Comparison of ENCODE assay signal across 10 cellular contexts in the genomic region with DNA sequence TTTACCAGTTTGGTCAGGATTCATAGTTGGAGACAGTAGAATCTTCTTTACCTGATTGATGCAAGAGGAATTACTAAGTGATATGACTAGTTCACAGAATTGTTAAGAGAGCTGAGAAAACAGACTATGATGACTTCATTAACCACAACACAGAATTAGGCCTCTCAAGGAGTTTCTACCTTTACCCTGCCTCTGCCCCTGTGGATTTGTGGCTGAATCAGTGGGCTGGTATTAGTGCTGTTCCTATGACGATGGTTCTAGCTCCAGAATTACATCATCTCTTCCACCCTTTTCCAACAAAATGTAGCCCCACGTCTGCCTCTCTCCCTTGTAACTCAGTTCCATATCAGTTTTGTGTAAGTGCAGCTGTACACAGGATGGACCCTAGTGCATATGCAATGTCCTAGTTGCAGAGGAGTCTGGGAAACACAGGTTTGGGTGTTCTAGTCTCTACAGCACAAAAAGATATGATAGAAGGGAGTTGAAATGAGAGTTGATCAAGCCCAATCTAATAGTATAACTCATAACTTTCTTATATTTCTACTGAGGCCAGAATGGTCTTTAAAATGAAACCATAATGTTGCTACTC.
A peak's percentile ranks its signal among the peaks of the same experiment; 100 is the strongest.
DNase-seq lines count a peak whose midpoint lies in the region; ATAC-seq and TF ChIP-seq lines count a peak whose summit lies in the region.
"Had no signal": no experiment of that assay in that cellular context is flagged by ENCODE, and none has a peak within 500 bp of the region (broad histone marks: within the 10 kb centered on the region; RNA-seq: fewer than 3 reads in every experiment).

No MANE protein-coding gene starts in this region.

- 74 to 78% methylated on average over 2 of the region's 2 CpGs for WGBS in heart right ventricle, 2 donors

- H3K27me3 ChIP-seq in heart right ventricle, result no peaks in the 10 kb centered on the region

- no peak for TF ChIP-seq CTCF in heart right ventricle (IDR thresholded peaks at IDR 0.05)

- peak; percentile 69 for ATAC-seq in GM18867 (IDR thresholded peaks at IDR 0.05; ENCODE audit: unreplicated experiment)
- ATAC-seq in GM21723 (IDR thresholded peaks at IDR 0.05; ENCODE audit: unreplicated experiment), result peak; percentile 87
- ATAC-seq in heart right ventricle, result no peak

- H3K4me3 ChIP-seq in heart right ventricle, result no peak overlapping the region

- H3K36me3 ChIP-seq in heart right ventricle, result no peaks in the 10 kb centered on the region

- intact Hi-C loops in heart right ventricle (cut with DNase I), result loop anchor here in 1 of 10 donors (5.0 kb wide), 1 partner anchor 55 kb away; no protein-coding TSS in a partner anchor

- peak; percentile 31 for DNase-seq in HS-5 (ENCODE audit: low read depth)
- DNase-seq in iris pigment epithelial cell (ENCODE audit: low read depth), result peak; percentile 34
- no peak for DNase-seq in heart right ventricle
- DNase-seq in NCI-H1694 (lab: John Stamatoyannopoulos, UW), result no peak
- DNase-seq in NCI-H1694 treated with DMSO at 0.1 percent for 48 hours (lab: John Stamatoyannopoulos, UW), result no peak
- DNase-seq: activated CD4-positive, alpha-beta T cell treated with anti-CD3 and anti-CD28 coated beads for 1 hour; kidney; NCI-H748 treated with DMSO at 0.1 percent for 48 hours had no signal

- H3K27ac ChIP-seq in heart right ventricle, result peak overlapping the region in 1 of 10 donors; percentile 85

- peaks cover 0 to 30% (median 4%) of the 10 kb centered on the region in 9 donors for H3K4me1 ChIP-seq in heart right ventricle

- peaks cover 0 to 4% (median 0%) of the 10 kb centered on the region in 11 donors for H3K9me3 ChIP-seq in heart right ventricle

Comparison
In these comparisons a context has a peak if more than half of its experiments do, and no peak if none do; other contexts are left out.
1. ATAC-seq: peak in GM18867 (single experiment) and GM21723 (single experiment); none in heart right ventricle (0 of 8).
2. DNase-seq: peak in HS-5 (single experiment) and iris pigment epithelial cell (single experiment); none in heart right ventricle (0 of 2), NCI-H1694 (single experiment) and NCI-H1694 treated with DMSO at 0.1 percent for 48 hours (single experiment).